ENCODE assay signal across 26 cellular contexts in the genomic region with DNA sequence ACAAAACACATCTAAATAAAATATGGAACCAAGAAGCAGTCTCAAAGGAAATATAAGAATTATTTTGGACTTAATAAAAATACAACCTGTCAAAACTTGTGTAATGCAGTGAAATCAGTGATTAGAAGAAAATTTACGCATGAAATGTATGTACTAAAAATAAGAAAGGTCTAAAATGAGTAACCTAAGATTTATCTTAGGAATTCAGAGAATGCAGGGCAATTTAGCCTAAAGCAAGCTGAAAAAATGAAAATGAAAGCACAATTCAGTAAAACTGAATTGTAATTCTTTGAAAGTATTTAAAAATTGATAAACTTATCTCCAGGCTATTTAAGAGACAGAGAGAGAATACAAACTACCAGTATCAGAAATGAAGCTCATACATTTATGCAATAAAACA.
DNase-seq lines count a peak whose midpoint lies in the region; ATAC-seq and TF ChIP-seq lines count a peak whose summit lies in the region.
"Had no signal": no experiment of that assay in that cellular context is flagged by ENCODE, and none has a peak within 500 bp of the region (broad histone marks: within the 10 kb centered on the region; RNA-seq: fewer than 3 reads in every experiment).

No MANE protein-coding gene starts in this region.

- H3K27me3 Mint-ChIP-seq in HFFc6 (ENCODE audit: insufficient read depth) (no peaks in the 10 kb centered on the region), mesothelial cell of epicardium (ENCODE audit: low read depth) (no peaks in the 10 kb centered on the region), immature natural killer cell (ENCODE audit: low read depth in 3 of 3) (peaks cover 0 to 1% (median 0%) of the 10 kb centered on the region in 3 donors)
- H3K27me3 Mint-ChIP-seq in stimulated activated naive B cell treated with anti-CD40 and anti-IgM and Interleukin-4, amounts not matched to agents 10 μg/mL and 1 μg/mL and 100 μg/mL, for 72 hours, result no peaks in the 10 kb centered on the region
- H3K27me3 Mint-ChIP-seq: activated CD4-positive, alpha-beta memory T cell treated with anti-CD3 and anti-CD28 coated beads, Interleukin-2, amount 10 ng/mL, durations not matched to agents 7 days and 5 days; activated T-helper 17 cell treated with anti-CD3 and anti-CD28 coated beads, Interleukin-2, amount 50 U/mL, for 72 hours; CD4-positive, CD25-positive, alpha-beta regulatory T cell; stimulated activated naive CD8-positive, alpha-beta T cell treated with anti-CD3 and anti-CD28 coated beads, Interleukin-15, Interleukin-2, amounts not matched to agents 100 ng/mL and 50 ng/mL, for 24 hours had no signal

- no peak for DNase-seq in HFFc6
- DNase-seq in SJSA1 (ENCODE audit: low read depth in 1 of 2, low spot score in 2 of 2), result peak in 1 of 2 experiments; percentile 45
- peak; percentile 50 for DNase-seq in dedifferentiated amniotic fluid mesenchymal stem cell (ENCODE audit: extremely low spot score)
- DNase-seq in mesothelial cell of epicardium (ENCODE audit: low spot score in 2 of 2, unreplicated experiment in 2 of 2), result no peak
- no peak for DNase-seq in immature natural killer cell
- no peak for DNase-seq in left lobe of liver (ENCODE audit: low spot score)
- DNase-seq in stimulated activated naive B cell treated with anti-CD40 and anti-IgM and Interleukin-4, amounts not matched to agents 10 μg/mL and 1 μg/mL and 100 μg/mL, for 72 hours, result no peak
- DNase-seq in left cardiac atrium, result no peak
- DNase-seq: activated CD4-positive, alpha-beta memory T cell treated with anti-CD3 and anti-CD28 coated beads, Interleukin-2, amount 10 ng/mL, durations not matched to agents 7 days and 5 days; activated CD4-positive, alpha-beta T cell treated with anti-CD3 and anti-CD28 coated beads for 1 hour; activated naive CD4-positive, alpha-beta T cell treated with anti-CD3 and anti-CD28 coated beads, Interleukin-2, amount 50 U/mL, for 16 hours; CD4-positive, CD25-positive, alpha-beta regulatory T cell; central memory CD4-positive, alpha-beta T cell; dorsolateral prefrontal cortex; kidney glomerular epithelial cell; NCI-H1092 treated with DMSO at 0.1 percent for 48 hours; NCI-H187; sigmoid colon; SJCRH30 had no signal

- no peaks in the 10 kb centered on the region for H3K9me3 ChIP-seq in SJSA1 (replicated peaks)
- H3K9me3 ChIP-seq: sigmoid colon, thoracic aorta, vagina had no signal

- ATAC-seq in left lobe of liver, result no peak
- ATAC-seq in stimulated activated naive B cell treated with anti-CD40 and anti-IgM and Interleukin-4, amounts not matched to agents 10 μg/mL and 1 μg/mL and 100 μg/mL, for 72 hours (replicated peaks), result no peak
- no peak for ATAC-seq in left cardiac atrium
- ATAC-seq: activated T-helper 17 cell treated with anti-CD3 and anti-CD28 coated beads, Interleukin-2, amount 50 U/mL, for 72 hours; GM23338 had no signal

- H3K4me3 Mint-ChIP-seq in HFFc6, result peak overlapping the region; percentile 78
- no peak overlapping the region for H3K4me3 Mint-ChIP-seq in mesothelial cell of epicardium
- H3K4me3 Mint-ChIP-seq in immature natural killer cell, result no peak overlapping the region
- no peak overlapping the region for H3K4me3 Mint-ChIP-seq in stimulated activated naive B cell treated with anti-CD40 and anti-IgM and Interleukin-4, amounts not matched to agents 10 μg/mL and 1 μg/mL and 100 μg/mL, for 72 hours
- H3K4me3 Mint-ChIP-seq: activated CD4-positive, alpha-beta memory T cell treated with anti-CD3 and anti-CD28 coated beads, Interleukin-2, amount 10 ng/mL, durations not matched to agents 7 days and 5 days; activated T-helper 17 cell treated with anti-CD3 and anti-CD28 coated beads, Interleukin-2, amount 50 U/mL, for 72 hours; CD4-positive, CD25-positive, alpha-beta regulatory T cell; GM23338; neural progenitor cell; stimulated activated naive CD8-positive, alpha-beta T cell treated with anti-CD3 and anti-CD28 coated beads, Interleukin-15, Interleukin-2, amounts not matched to agents 100 ng/mL and 50 ng/mL, for 24 hours; T-helper 1 cell treated with Interleukin-12 subunit alpha and Interleukin-12 subunit beta and Interleukin-4 antibody, amounts not matched to agents 30 μg/mL and 1 μg/mL, for 36 hours had no signal

- peak overlapping the region; percentile 49 for H3K27ac Mint-ChIP-seq in HFFc6
- peak overlapping the region; percentile 44 for H3K27ac Mint-ChIP-seq in mesothelial cell of epicardium
- no peak overlapping the region for H3K27ac Mint-ChIP-seq in immature natural killer cell
- H3K27ac Mint-ChIP-seq in stimulated activated naive B cell treated with anti-CD40 and anti-IgM and Interleukin-4, amounts not matched to agents 10 μg/mL and 1 μg/mL and 100 μg/mL, for 72 hours, result no peak overlapping the region
- H3K27ac Mint-ChIP-seq: activated CD4-positive, alpha-beta memory T cell treated with anti-CD3 and anti-CD28 coated beads, Interleukin-2, amount 10 ng/mL, durations not matched to agents 7 days and 5 days; activated T-helper 17 cell treated with anti-CD3 and anti-CD28 coated beads, Interleukin-2, amount 50 U/mL, for 72 hours; CD4-positive, CD25-positive, alpha-beta regulatory T cell; GM23338; neural progenitor cell; stimulated activated naive CD8-positive, alpha-beta T cell treated with anti-CD3 and anti-CD28 coated beads, Interleukin-15, Interleukin-2, amounts not matched to agents 100 ng/mL and 50 ng/mL, for 24 hours; T-helper 1 cell treated with Interleukin-12 subunit alpha and Interleukin-12 subunit beta and Interleukin-4 antibody, amounts not matched to agents 30 μg/mL and 1 μg/mL, for 36 hours had no signal

- intact Hi-C loops in left cardiac atrium (cut with DNase I), result no loop called here

- no peaks in the 10 kb centered on the region for H3K9me3 Mint-ChIP-seq in HFFc6
- H3K9me3 Mint-ChIP-seq in mesothelial cell of epicardium, result peaks cover 63% of the 10 kb centered on the region
- H3K9me3 Mint-ChIP-seq in immature natural killer cell, result peaks cover 3 to 71% (median 31%) of the 10 kb centered on the region in 6 donors
- H3K9me3 Mint-ChIP-seq in stimulated activated naive B cell treated with anti-CD40 and anti-IgM and Interleukin-4, amounts not matched to agents 10 μg/mL and 1 μg/mL and 100 μg/mL, for 72 hours, result peaks cover 0 to 3% of the 10 kb centered on the region in 2 donors

- no peak for TF ChIP-seq CTCF in HFFc6 (IDR thresholded peaks at IDR 0.05)
- TF ChIP-seq CTCF in mesothelial cell of epicardium (IDR thresholded peaks at IDR 0.05; ENCODE audit: unreplicated experiment), result no peak

- H3K4me1 Mint-ChIP-seq in HFFc6 (ENCODE audit: low read depth) (peaks cover 47% of the 10 kb centered on the region), mesothelial cell of epicardium (peaks cover 10% of the 10 kb centered on the region), immature natural killer cell (no peaks in the 10 kb centered on the region)
- no peaks in the 10 kb centered on the region for H3K4me1 Mint-ChIP-seq in stimulated activated naive B cell treated with anti-CD40 and anti-IgM and Interleukin-4, amounts not matched to agents 10 μg/mL and 1 μg/mL and 100 μg/mL, for 72 hours
- H3K4me1 Mint-ChIP-seq: activated CD4-positive, alpha-beta memory T cell treated with anti-CD3 and anti-CD28 coated beads, Interleukin-2, amount 10 ng/mL, durations not matched to agents 7 days and 5 days; activated T-helper 17 cell treated with anti-CD3 and anti-CD28 coated beads, Interleukin-2, amount 50 U/mL, for 72 hours; CD4-positive, CD25-positive, alpha-beta regulatory T cell; GM23338; neural progenitor cell had no signal

- no peak overlapping the region for H3K4me3 ChIP-seq in SJSA1
- H3K4me3 ChIP-seq: dorsolateral prefrontal cortex, GM23338, neural progenitor cell, sigmoid colon, SJCRH30, thoracic aorta, vagina had no signal

- no peaks in the 10 kb centered on the region for H3K36me3 Mint-ChIP-seq in HFFc6 (ENCODE audit: low read depth)
- H3K36me3 Mint-ChIP-seq in mesothelial cell of epicardium, result peaks cover 19% of the 10 kb centered on the region
- H3K36me3 Mint-ChIP-seq in immature natural killer cell, result no peaks in the 10 kb centered on the region
- no peaks in the 10 kb centered on the region for H3K36me3 Mint-ChIP-seq in stimulated activated naive B cell treated with anti-CD40 and anti-IgM and Interleukin-4, amounts not matched to agents 10 μg/mL and 1 μg/mL and 100 μg/mL, for 72 hours
- H3K36me3 Mint-ChIP-seq: CD4-positive, CD25-positive, alpha-beta regulatory T cell had no signal

- H3K27me3 ChIP-seq in SJSA1 (replicated peaks), result no peaks in the 10 kb centered on the region
- H3K27me3 ChIP-seq: dorsolateral prefrontal cortex, neural progenitor cell, sigmoid colon, SJCRH30, vagina had no signal

- H3K27ac ChIP-seq in SJSA1, result peak overlapping the region; percentile 68
- H3K27ac ChIP-seq: dorsolateral prefrontal cortex, neural progenitor cell, sigmoid colon, SJCRH30, thoracic aorta, vagina had no signal

- peaks cover 5% of the 10 kb centered on the region; the same call in 1 of the 2 replicates for H3K4me1 ChIP-seq in SJSA1 (replicated peaks)
- H3K4me1 ChIP-seq: neural progenitor cell, sigmoid colon, SJCRH30, vagina had no signal

- H3K36me3 ChIP-seq in SJSA1, result no peaks in the 10 kb centered on the region
- H3K36me3 ChIP-seq: neural progenitor cell, sigmoid colon, SJCRH30, thoracic aorta, vagina had no signal

Comparison
In these comparisons a context has a peak if more than half of its experiments do, and no peak if none do; other contexts are left out.
1. H3K27ac Mint-ChIP-seq: peak in HFFc6 (single experiment) and mesothelial cell of epicardium (single experiment); none in immature natural killer cell (0 of 6) and stimulated activated naive B cell treated with anti-CD40 and anti-IgM and Interleukin-4, amounts not matched to agents 10 μg/mL and 1 μg/mL and 100 μg/mL, for 72 hours (single experiment).